Comparison of ENCODE assay signal across 21 cellular contexts in genomic region chr13:27186295-27186694, GRCh38.
"Had no signal": no experiment of that assay in that cellular context is flagged by ENCODE, and none has a peak within 500 bp of the region (broad histone marks: within the 10 kb centered on the region; RNA-seq: fewer than 3 reads in every experiment).

No MANE protein-coding gene starts in this region.

- H3K27me3 Mint-ChIP-seq: activated B cell treated with CpG ODN at 0.5 μM for 24 hours; activated naive CD8-positive, alpha-beta T cell had no signal

- H3K9me3 Mint-ChIP-seq: activated B cell treated with CpG ODN at 0.5 μM for 24 hours; activated CD4-positive, alpha-beta memory T cell treated with anti-CD3 and anti-CD28 coated beads for 36 hours; effector memory CD8-positive, alpha-beta T cell; nephron; T-cell had no signal

- H3K27me3 ChIP-seq: cardiac muscle cell, tibial artery had no signal

- H3K27ac Mint-ChIP-seq: activated B cell treated with CpG ODN at 0.5 μM for 24 hours; activated CD4-positive, alpha-beta memory T cell treated with anti-CD3 and anti-CD28 coated beads for 36 hours; activated naive CD8-positive, alpha-beta T cell; effector memory CD8-positive, alpha-beta T cell; nephron; T-cell had no signal

- ATAC-seq: effector memory CD8-positive, alpha-beta T cell; lower lobe of right lung; stimulated activated naive CD8-positive, alpha-beta T cell treated with anti-CD3 and anti-CD28 coated beads, Interleukin-15, Interleukin-2, amounts not matched to agents 100 U/mL and 50 U/mL, for 24 hours; T-cell had no signal

- H3K9me3 ChIP-seq: lower lobe of right lung, tibial artery had no signal

- H3K4me3 ChIP-seq: cardiac muscle cell, lower lobe of right lung, tibial artery had no signal

- H3K4me3 Mint-ChIP-seq: activated B cell treated with CpG ODN at 0.5 μM for 24 hours; activated CD4-positive, alpha-beta memory T cell treated with anti-CD3 and anti-CD28 coated beads for 36 hours; activated naive CD8-positive, alpha-beta T cell; effector memory CD8-positive, alpha-beta T cell; nephron; T-cell had no signal

- DNase-seq: activated B cell treated with CpG ODN at 0.5 μM for 24 hours; activated CD4-positive, alpha-beta memory T cell treated with anti-CD3 and anti-CD28 coated beads for 36 hours; activated CD4-positive, alpha-beta T cell treated with anti-CD3 and anti-CD28 coated beads for 4 hours; activated T-cell treated with anti-CD3 and anti-CD28 coated beads for 4 hours; effector memory CD8-positive, alpha-beta T cell; erythroblast; lower lobe of right lung; midbrain; occipital lobe; posterior cingulate gyrus; retina; stimulated activated CD4-positive, alpha-beta T cell treated with anti-CD3 and anti-CD28 coated beads, Interleukin-12 subunit alpha, Interleukin-12 subunit beta, amount 100 ng/mL, for 4 hours; stimulated activated CD4-positive, alpha-beta T cell treated with anti-CD3 and anti-CD28 coated beads, Interleukin-2, amount 100 ng/mL, for 24 hours; stimulated activated naive CD8-positive, alpha-beta T cell treated with anti-CD3 and anti-CD28 coated beads, Interleukin-15, Interleukin-2, amounts not matched to agents 100 U/mL and 50 U/mL, for 24 hours; substantia nigra; T-cell; tibial artery had no signal

- H3K27ac ChIP-seq: cardiac muscle cell, lower lobe of right lung, tibial artery had no signal

- H3K36me3 Mint-ChIP-seq: activated CD4-positive, alpha-beta memory T cell treated with anti-CD3 and anti-CD28 coated beads for 36 hours; T-cell had no signal

- H3K4me1 ChIP-seq: lower lobe of right lung had no signal

- H3K4me1 Mint-ChIP-seq: activated B cell treated with CpG ODN at 0.5 μM for 24 hours, nephron, T-cell had no signal

- FAIRE-seq: urothelium cell line had no signal

- H3K36me3 ChIP-seq: cardiac muscle cell, lower lobe of right lung, tibial artery had no signal
